9 cellular contexts compared by ENCODE assay signal in the genomic region with DNA sequence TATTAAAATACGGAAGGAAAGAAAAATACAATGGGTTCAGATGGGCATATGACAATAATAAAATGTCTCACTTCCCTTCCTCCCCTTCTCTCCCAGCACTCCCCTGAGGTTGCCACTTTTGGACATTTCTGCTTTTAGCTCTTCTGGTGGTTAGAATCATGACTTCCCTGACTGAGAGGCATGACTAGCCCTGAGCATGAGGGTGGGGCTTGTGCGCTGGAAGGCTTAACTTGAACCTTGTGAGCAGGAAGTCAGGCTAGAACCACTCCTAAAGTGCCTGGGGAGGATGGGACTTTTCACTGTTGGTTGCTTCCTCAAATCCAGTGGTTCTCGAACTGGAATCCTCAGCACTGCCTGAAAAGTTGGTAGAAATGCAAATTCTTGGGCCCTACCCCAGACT. TPM values are rescaled to one million over a fixed set of nuclear protein-coding genes. Genes with fewer than 3 reads are reported as not detected.
DNase-seq lines count a peak whose midpoint lies in the region; ATAC-seq and TF ChIP-seq lines count a peak whose summit lies in the region.
"Had no signal": no experiment of that assay in that cellular context is flagged by ENCODE, and none has a peak within 500 bp of the region (broad histone marks: within the 10 kb centered on the region; RNA-seq: fewer than 3 reads in every experiment).

No MANE protein-coding gene starts in this region.

- peak overlapping the region; percentile 68 for H3K27ac ChIP-seq in OCI-LY7 (ENCODE audit: low read depth, low read length, poor library complexity, severe bottlenecking)
- no peak overlapping the region for H3K27ac ChIP-seq in aorta (ENCODE audit: low read depth in 1 of 2, low read length in 2 of 2)
- H3K27ac ChIP-seq in uterus, result no peak overlapping the region

- CTCF ChIA-PET in OCI-LY7 (lab: Charles Lee; ENCODE audit: unreplicated experiment), result interaction anchor here (1.6 kb wide), 1 partner anchor 193 kb away, joined by 5 read pairs; no protein-coding TSS in a partner anchor

- no TSS peak for BruUV-seq in OCI-LY7 (replicated peaks; lab: Mats Ljungman, UMichigan)

- no peaks in the 10 kb centered on the region for H3K36me3 Mint-ChIP-seq in activated T-cell treated with anti-CD3 and anti-CD28 coated beads, Interleukin-2, amount 50 U/mL, for 72 hours (ENCODE audit: insufficient read depth in 2 of 2)

- H3K4me2 ChIP-seq in OCI-LY7 (ENCODE audit: low read length), result peak overlapping the region; percentile 65

- peak overlapping the region; percentile 94 for H2AFZ ChIP-seq in OCI-LY7 (ENCODE audit: low read length)

- H3K4me1 ChIP-seq in OCI-LY7 (ENCODE audit: insufficient read depth, low read length, poor library complexity, severe bottlenecking), result peaks cover 28% of the 10 kb centered on the region
- no peaks in the 10 kb centered on the region for H3K4me1 ChIP-seq in aorta (ENCODE audit: control insufficient read depth in 1 of 2, insufficient read depth in 2 of 2, low read length in 2 of 2)
- no peaks in the 10 kb centered on the region for H3K4me1 ChIP-seq in uterus

- no peaks in the 10 kb centered on the region for H3K27me3 Mint-ChIP-seq in activated T-cell treated with anti-CD3 and anti-CD28 coated beads, Interleukin-2, amount 50 U/mL, for 72 hours (ENCODE audit: low read depth)

- H3K36me3 ChIP-seq in OCI-LY7 (ENCODE audit: insufficient read depth, low read length) (no peaks in the 10 kb centered on the region), aorta (ENCODE audit: control insufficient read depth in 1 of 2, insufficient read depth in 2 of 2, low read length in 1 of 2) (no peaks in the 10 kb centered on the region), uterus (no peaks in the 10 kb centered on the region)

- peaks cover 0 to 1% of the 10 kb centered on the region in 2 donors for H3K27me3 ChIP-seq in aorta (ENCODE audit: control insufficient read depth in 1 of 2, insufficient read depth in 2 of 2, low read length in 1 of 2)
- no peaks in the 10 kb centered on the region for H3K27me3 ChIP-seq in uterus

- H3K9me2 ChIP-seq in OCI-LY7 (ENCODE audit: insufficient read depth, low read length), result no peaks in the 10 kb centered on the region

- H3K4me3 ChIP-seq in OCI-LY7 (ENCODE audit: low read depth, low read length, poor library complexity, severe bottlenecking) (peak overlapping the region; percentile 51), aorta (ENCODE audit: low read length in 2 of 2) (no peak overlapping the region), uterus (no peak overlapping the region)

- POLR2A ChIA-PET in OCI-LY7 (lab: Charles Lee), result interaction anchor here (1.0 to 1.1 kb wide), 2 partner anchors 19 to 349 kb away, joined by 3 to 4 read pairs; no protein-coding TSS in a partner anchor

- TF ChIP-seq POLR2A in uterus (IDR thresholded peaks at IDR 0.05), result no peak

- TF ChIP-seq CTCF in OCI-LY7 (conservative IDR thresholded peaks at IDR 0.05; ENCODE audit: low read length) (no peak), uterus (IDR thresholded peaks at IDR 0.05) (no peak)

- H3K9me3 ChIP-seq in OCI-LY7 (ENCODE audit: low read length) (no peaks in the 10 kb centered on the region), aorta (ENCODE audit: control insufficient read depth, low read length) (no peaks in the 10 kb centered on the region), uterus (no peaks in the 10 kb centered on the region)

- intact Hi-C loops in OCI-LY7 (cut with micrococcal nuclease; ENCODE audit: unreplicated experiment) (loop anchor here (2.0 to 5.0 kb wide), 4 partner anchors 20 to 248 kb away; a partner anchor contains a TSS), Right ventricle myocardium superior (cut with DNase I) (loop anchor here (10.0 kb wide), 1 partner anchor 230 kb away; no protein-coding TSS in a partner anchor), aorta (cut with DNase I) (loop anchor here (5.0 kb wide), 1 partner anchor 253 kb away; no protein-coding TSS in a partner anchor), uterus (cut with DNase I; ENCODE audit: low total_unique reads) (no loop called here)

- no peaks in the 10 kb centered on the region for H4K20me1 ChIP-seq in OCI-LY7 (ENCODE audit: insufficient read depth, low read length)

- H3K9me3 Mint-ChIP-seq in activated T-cell treated with anti-CD3 and anti-CD28 coated beads, Interleukin-2, amount 50 U/mL, for 72 hours, result no peaks in the 10 kb centered on the region

- H3K27ac Mint-ChIP-seq in activated T-cell treated with anti-CD3 and anti-CD28 coated beads, Interleukin-2, amount 50 U/mL, for 72 hours, result peak overlapping the region; percentile 43

- peak in 1 of 2 donors; percentile 35 for ATAC-seq in activated T-cell treated with anti-CD3 and anti-CD28 coated beads, Interleukin-2, amount 50 U/mL, for 72 hours (replicated peaks in 1 of 2)
- ATAC-seq in HG02938 (IDR thresholded peaks at IDR 0.05; ENCODE audit: unreplicated experiment), result peak; percentile 66
- peak; percentile 75 for ATAC-seq in Right ventricle myocardium superior (ENCODE audit: poor library complexity)
- ATAC-seq in aorta (ENCODE audit: low FRiP score), result peak; percentile 64

- H3K4me1 Mint-ChIP-seq in activated T-cell treated with anti-CD3 and anti-CD28 coated beads, Interleukin-2, amount 50 U/mL, for 72 hours (ENCODE audit: low read depth), result peaks cover 68% of the 10 kb centered on the region

- peak in 1 of 2 donors; percentile 58 for DNase-seq in activated T-cell treated with anti-CD3 and anti-CD28 coated beads, Interleukin-2, amount 50 U/mL, for 72 hours
- no peak for DNase-seq in activated T-cell treated with anti-CD3 and anti-CD28 coated beads, Interleukin-2, amount 50 U/mL, for 1 hour
- DNase-seq in OCI-LY7 (ENCODE audit: low spot score), result peak; percentile 87
- peak; percentile 72 for DNase-seq in Right ventricle myocardium superior
- peak in 1 of 2 donors; percentile 87 for DNase-seq in aorta
- DNase-seq in uterus, result no peak
- DNase-seq in NCI-H2196 (lab: John Stamatoyannopoulos, UW; ENCODE audit: unreplicated experiment), result no peak

- WGBS in aorta, 2 donors, result 66 to 78% methylated on average over 3 of the region's 3 CpGs

- H3K4me3 Mint-ChIP-seq in activated T-cell treated with anti-CD3 and anti-CD28 coated beads, Interleukin-2, amount 50 U/mL, for 72 hours, result peak overlapping the region; percentile 53 to 60

- no peaks in the 10 kb centered on the region for H3K79me2 ChIP-seq in OCI-LY7 (ENCODE audit: insufficient read depth, low read depth, low read length)

RNA-seq across cellular contexts. Expression of a gene that starts 19.7 kb away (rescaled TPM):
- 10 to 100 TPM; 38.3 to 49.5 TPM for total RNA-seq in activated T-cell treated with anti-CD3 and anti-CD28 coated beads, Interleukin-2, amount 50 U/mL, for 72 hours
- 18.6 and 22.3 TPM in 2 replicates for total RNA-seq in OCI-LY7 (2014; rRNA removed; shearing (Covaris generic))
- total RNA-seq in OCI-LY7 (2022) (37.7 and 43.8 TPM in 2 replicates), Right ventricle myocardium superior (7.3 TPM), aorta (10 to 100 TPM in 1 of 2 donors, 1 to 10 TPM in 1; 6.8 to 21.1 TPM), uterus (10 to 100 TPM in 1 of 4 donors, 1 to 10 TPM in 3; 3.1 to 11.4 (median 6.6) TPM)
- polyA plus RNA-seq in aorta, result 1 to 10 TPM; 2.6 to 6.0 TPM
- polyA plus RNA-seq: BJ had no signal

Comparison
In these comparisons a context has a peak if more than half of its experiments do, and no peak if none do; other contexts are left out.
1. DNase-seq: peak in OCI-LY7 (single experiment) and Right ventricle myocardium superior (single experiment); none in activated T-cell treated with anti-CD3 and anti-CD28 coated beads, Interleukin-2, amount 50 U/mL, for 1 hour (single experiment), uterus (0 of 2) and NCI-H2196 (single experiment).